In genomic region chr16:28612359-28613280, GRCh38 we compare ENCODE assay signal across 14 cellular contexts. TPM values are rescaled to one million over a fixed set of nuclear protein-coding genes. Genes with fewer than 3 reads are reported as not detected.
A peak's percentile ranks its signal among the peaks of the same experiment; 100 is the strongest.
DNase-seq lines count a peak whose midpoint lies in the region; ATAC-seq lines count a peak whose summit lies in the region.
"Not testable (repeated sequence)": the region's sequence is repeated elsewhere in the genome, so short reads cannot be mapped to it uniquely, and the experiment has no call there.
"Had no signal": no experiment of that assay in that cellular context is flagged by ENCODE, and none has a peak within 500 bp of the region (broad histone marks: within the 10 kb centered on the region; RNA-seq: fewer than 3 reads in every experiment).

No MANE protein-coding gene starts in this region.

- not testable (repeated sequence) for H3K9me3 Mint-ChIP-seq in T-cell; activated naive CD8-positive, alpha-beta T cell treated with anti-CD3 and anti-CD28 coated beads, Interleukin-2, amount 10 ng/mL, durations not matched to agents 7 days and 5 days; naive thymus-derived CD8-positive, alpha-beta T cell

- not testable (repeated sequence) for H3K4me3 Mint-ChIP-seq in T-cell; activated naive CD8-positive, alpha-beta T cell treated with anti-CD3 and anti-CD28 coated beads, Interleukin-2, amount 10 ng/mL, durations not matched to agents 7 days and 5 days; naive thymus-derived CD8-positive, alpha-beta T cell

- intact Hi-C loops in left cardiac atrium (cut with DNase I): not testable (repeated sequence)

- not testable (repeated sequence) for DNase-seq in T-cell; activated naive CD8-positive, alpha-beta T cell treated with anti-CD3 and anti-CD28 coated beads, Interleukin-2, amount 10 ng/mL, durations not matched to agents 7 days and 5 days; left cardiac atrium; naive thymus-derived CD8-positive, alpha-beta T cell

- POLR2A ChIA-PET in T-cell (lab: Charles Lee); activated naive CD8-positive, alpha-beta T cell treated with anti-CD3 and anti-CD28 coated beads, Interleukin-2, amount 10 ng/mL, durations not matched to agents 7 days and 5 days (lab: Charles Lee); naive thymus-derived CD8-positive, alpha-beta T cell (lab: Charles Lee): not testable (repeated sequence)

- CTCF ChIA-PET in T-cell (lab: Charles Lee): not testable (repeated sequence)

- peaks cover 14 to 23% (median 17%) of the 10 kb centered on the region in 3 donors for H3K4me1 Mint-ChIP-seq in T-cell
- H3K4me1 Mint-ChIP-seq in activated naive CD8-positive, alpha-beta T cell treated with anti-CD3 and anti-CD28 coated beads, Interleukin-2, amount 10 ng/mL, durations not matched to agents 7 days and 5 days: peaks cover 14% of the 10 kb centered on the region
- H3K4me1 Mint-ChIP-seq in naive thymus-derived CD8-positive, alpha-beta T cell: peaks cover 6 to 25% (median 20%) of the 10 kb centered on the region in 4 donors

- not testable (repeated sequence) for H3K27ac Mint-ChIP-seq in T-cell; activated naive CD8-positive, alpha-beta T cell treated with anti-CD3 and anti-CD28 coated beads, Interleukin-2, amount 10 ng/mL, durations not matched to agents 7 days and 5 days; naive thymus-derived CD8-positive, alpha-beta T cell

- peak; percentile 74 for ATAC-seq in GM18517 (IDR thresholded peaks at IDR 0.05; ENCODE audit: unreplicated experiment)
- peak; percentile 55 for ATAC-seq in GM19452 (IDR thresholded peaks at IDR 0.05; ENCODE audit: unreplicated experiment)
- peak; percentile 50 for ATAC-seq in HG02798 (IDR thresholded peaks at IDR 0.05; ENCODE audit: poor library complexity, unreplicated experiment)
- ATAC-seq in T-cell (replicated peaks in 1 of 4): peak; percentile 96 to 99 (median 98)
- peak; percentile 96 for ATAC-seq in activated naive CD8-positive, alpha-beta T cell treated with anti-CD3 and anti-CD28 coated beads, Interleukin-2, amount 10 ng/mL, durations not matched to agents 7 days and 5 days (ENCODE audit: low read depth)
- ATAC-seq in left cardiac atrium: peak; percentile 2 to 23
- peak; percentile 97 to 98 for ATAC-seq in naive thymus-derived CD8-positive, alpha-beta T cell

- H3K36me3 Mint-ChIP-seq in T-cell; activated naive CD8-positive, alpha-beta T cell treated with anti-CD3 and anti-CD28 coated beads, Interleukin-2, amount 10 ng/mL, durations not matched to agents 7 days and 5 days; naive thymus-derived CD8-positive, alpha-beta T cell: not testable (repeated sequence)

- not testable (repeated sequence) for H3K27me3 Mint-ChIP-seq in T-cell; activated naive CD8-positive, alpha-beta T cell treated with anti-CD3 and anti-CD28 coated beads, Interleukin-2, amount 10 ng/mL, durations not matched to agents 7 days and 5 days; naive thymus-derived CD8-positive, alpha-beta T cell

RNA-seq across cellular contexts. Expression of gene SULT1A1, which starts 2.8 kb away (rescaled TPM):
- total RNA-seq in T-cell: 10 to 100 TPM; 13.3 to 19.0 (median 15.8) TPM
- 10 to 100 TPM; 16.3 to 17.5 TPM for total RNA-seq in activated naive CD8-positive, alpha-beta T cell treated with anti-CD3 and anti-CD28 coated beads, Interleukin-2, amount 10 ng/mL, durations not matched to agents 7 days and 5 days
- 10 to 100 TPM; 15.4 to 23.1 TPM for total RNA-seq in left cardiac atrium
- total RNA-seq in naive thymus-derived CD8-positive, alpha-beta T cell: 10 to 100 TPM; 20.5 to 20.9 TPM
- polyA plus RNA-seq in naive thymus-derived CD8-positive, alpha-beta T cell: 10 to 100 TPM in 1 of 3 donors, 1 to 10 TPM in 2; 3.3 to 12.6 (median 9.7) TPM

RNA-seq across cellular contexts. Expression of gene SULT1A2, which starts 15.8 kb away (rescaled TPM):
- total RNA-seq in T-cell: under 1 TPM in 3 of 5 donors, not detected in 2; 0.30 to 0.62 (median 0.53) TPM
- 1 to 10 TPM in 1 of 2 experiments, under 1 TPM in 1; 0.91 to 1.0 TPM for total RNA-seq in activated naive CD8-positive, alpha-beta T cell treated with anti-CD3 and anti-CD28 coated beads, Interleukin-2, amount 10 ng/mL, durations not matched to agents 7 days and 5 days
- 1 to 10 TPM; 1.3 to 2.1 TPM for total RNA-seq in left cardiac atrium
- total RNA-seq in naive thymus-derived CD8-positive, alpha-beta T cell: 1 to 10 TPM in 1 of 2 experiments, under 1 TPM in 1; 0.66 to 2.1 TPM
- polyA plus RNA-seq in naive thymus-derived CD8-positive, alpha-beta T cell: not detected
- total RNA-seq: lower leg skin, SJSA1 had no signal
- polyA plus RNA-seq: IgD-negative memory B cell had no signal

RNA-seq across cellular contexts. Expression of gene NPIPB8, which starts 25.2 kb away (rescaled TPM):
- total RNA-seq in T-cell: 1 to 10 TPM in 2 of 5 donors, under 1 TPM in 1, not detected in 2; 0.76 to 3.7 (median 2.1) TPM
- 1 to 10 TPM; 1.1 to 2.4 TPM for total RNA-seq in activated naive CD8-positive, alpha-beta T cell treated with anti-CD3 and anti-CD28 coated beads, Interleukin-2, amount 10 ng/mL, durations not matched to agents 7 days and 5 days
- under 1 TPM; 0.27 to 0.73 TPM for total RNA-seq in left cardiac atrium
- total RNA-seq in naive thymus-derived CD8-positive, alpha-beta T cell: 1 to 10 TPM; 4.5 to 5.4 TPM
- under 1 TPM in 1 of 3 donors, not detected in 2; 0.53 TPM for polyA plus RNA-seq in naive thymus-derived CD8-positive, alpha-beta T cell
- total RNA-seq: cardiac muscle cell; CD4-positive, alpha-beta memory T cell; H9; lower leg skin; mucosa of gallbladder; SJSA1 had no signal
- polyA plus RNA-seq: CD4-positive, alpha-beta memory T cell; IgD-negative memory B cell had no signal

RNA-seq across cellular contexts. Expression of gene SGF29, which starts 58.9 kb away (rescaled TPM):
- 10 to 100 TPM; 52.6 to 79.3 (median 74.6) TPM for total RNA-seq in T-cell
- total RNA-seq in activated naive CD8-positive, alpha-beta T cell treated with anti-CD3 and anti-CD28 coated beads, Interleukin-2, amount 10 ng/mL, durations not matched to agents 7 days and 5 days: 10 to 100 TPM; 47.0 to 49.8 TPM
- total RNA-seq in left cardiac atrium: 10 to 100 TPM; 14.5 to 15.8 TPM
- 10 to 100 TPM; 68.3 to 73.0 TPM for total RNA-seq in naive thymus-derived CD8-positive, alpha-beta T cell
- polyA plus RNA-seq in naive thymus-derived CD8-positive, alpha-beta T cell: 10 to 100 TPM; 48.3 to 71.7 (median 50.4) TPM

Comparison
In these comparisons a context has a peak if more than half of its experiments do, and no peak if none do; other contexts are left out.
1. ATAC-seq: peak in every context shown above with its lines; median percentile 98 in T-cell; 98 in naive thymus-derived CD8-positive, alpha-beta T cell; 96 in activated naive CD8-positive, alpha-beta T cell treated with anti-CD3 and anti-CD28 coated beads, Interleukin-2, amount 10 ng/mL, durations not matched to agents 7 days and 5 days; 74 in GM18517; 55 in GM19452; 50 in HG02798; 12 in left cardiac atrium.